Comparison of ENCODE assay signal across 11 cellular contexts in the genomic region with DNA sequence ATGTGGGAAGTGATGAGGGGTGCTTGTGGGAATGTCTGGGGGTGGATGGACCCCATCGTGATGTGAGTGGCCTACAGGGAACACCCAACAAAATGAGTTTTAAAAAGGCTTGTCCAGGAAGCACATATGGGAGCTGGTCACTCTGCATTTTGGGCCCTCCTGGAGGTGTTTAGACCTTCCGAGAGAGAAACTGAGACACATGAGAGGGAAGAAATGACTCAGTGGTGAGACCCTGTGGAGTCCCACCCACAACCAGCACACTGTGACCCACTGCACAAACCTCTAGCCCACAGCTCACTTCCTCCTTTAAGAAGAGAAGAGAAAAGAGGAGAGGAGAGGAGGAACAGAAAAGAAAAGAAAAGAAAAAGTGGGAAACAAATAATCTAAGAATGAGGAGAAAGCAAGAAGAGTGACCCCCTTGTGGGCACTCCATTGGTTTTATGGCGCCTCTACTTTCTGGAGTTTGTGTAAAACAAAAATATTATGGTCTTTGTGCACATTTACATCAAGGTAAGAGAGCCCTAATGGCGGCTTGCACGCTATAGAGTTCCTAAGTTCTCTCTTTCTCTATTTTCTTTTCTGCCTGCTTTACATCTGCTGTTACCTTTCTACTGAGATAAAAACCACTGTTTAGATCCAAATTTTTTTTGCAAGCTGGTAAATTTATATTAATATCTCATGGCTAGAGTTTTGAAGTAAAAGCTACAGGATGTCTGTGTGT. TPM values are rescaled to one million over a fixed set of nuclear protein-coding genes. Genes with fewer than 3 reads are reported as not detected.
A peak's percentile ranks its signal among the peaks of the same experiment; 100 is the strongest.
DNase-seq lines count a peak whose midpoint lies in the region; ATAC-seq and TF ChIP-seq lines count a peak whose summit lies in the region.
"Had no signal": no experiment of that assay in that cellular context is flagged by ENCODE, and none has a peak within 500 bp of the region (broad histone marks: within the 10 kb centered on the region; RNA-seq: fewer than 3 reads in every experiment).

No MANE protein-coding gene starts in this region.

- DNase-seq in natural killer cell (no peak), cerebellum (ENCODE audit: low spot score) (no peak), Right ventricle myocardium superior (no peak), NCI-H1930 (lab: John Stamatoyannopoulos, UW) (no peak), NCI-H1694 treated with DMSO at 0.1 percent for 48 hours (lab: John Stamatoyannopoulos, UW) (no peak)
- DNase-seq: activated T-cell treated with anti-CD3 and anti-CD28 coated beads for 4 hours; effector CD8-positive, alpha-beta T cell; thyroid gland had no signal

- no peaks in the 10 kb centered on the region for H3K27me3 Mint-ChIP-seq in natural killer cell (ENCODE audit: low read depth in 2 of 2)

- intact Hi-C loops in natural killer cell (cut with micrococcal nuclease) = no loop called here
- intact Hi-C loops in Right ventricle myocardium superior (cut with DNase I) = no loop called here

- H3K36me3 Mint-ChIP-seq in natural killer cell = no peaks in the 10 kb centered on the region

- H3K4me3 Mint-ChIP-seq in natural killer cell = peak overlapping the region; percentile 84

- H3K27ac Mint-ChIP-seq in natural killer cell = peak overlapping the region; percentile 72 to 81

- H3K4me1 Mint-ChIP-seq in natural killer cell = peaks cover 32 to 38% of the 10 kb centered on the region in 2 donors

- no peak for TF ChIP-seq CTCF in natural killer cell (IDR thresholded peaks at IDR 0.05)

- ATAC-seq in GM18861 (IDR thresholded peaks at IDR 0.05; ENCODE audit: unreplicated experiment) (peak; percentile 64), GM21576 (IDR thresholded peaks at IDR 0.05; ENCODE audit: unreplicated experiment) (peak; percentile 82), HG03432 (IDR thresholded peaks at IDR 0.05; ENCODE audit: unreplicated experiment) (peak; percentile 80), natural killer cell (peak; percentile 27 to 64 (median 63)), Right ventricle myocardium superior (ENCODE audit: poor library complexity) (no peak)

- H3K9me3 Mint-ChIP-seq in natural killer cell = no peaks in the 10 kb centered on the region

RNA-seq across cellular contexts. Expression of a gene that starts 13.3 kb away (rescaled TPM):
- total RNA-seq in natural killer cell (10 to 100 TPM; 18.4 to 44.4 (median 38.5) TPM), cerebellum (0.54 TPM), Right ventricle myocardium superior (1.7 TPM)

RNA-seq across cellular contexts. Expression of a gene that starts 23.6 kb away (rescaled TPM):
- total RNA-seq in natural killer cell (10 to 100 TPM in 1 of 3 donors, 1 to 10 TPM in 2; 1.4 to 13.0 (median 6.1) TPM), cerebellum (0.09 TPM), Right ventricle myocardium superior (0.48 TPM)

RNA-seq across cellular contexts. Expression of a gene that starts 43.4 kb away (rescaled TPM):
- total RNA-seq in natural killer cell = 1 to 10 TPM; 1.4 to 8.4 (median 5.6) TPM
- 0.27 TPM for total RNA-seq in cerebellum
- 1.7 TPM for total RNA-seq in Right ventricle myocardium superior

RNA-seq across cellular contexts. Expression of a gene that starts 45.8 kb away (rescaled TPM):
- total RNA-seq in natural killer cell (1 to 10 TPM; 1.5 to 3.6 (median 2.5) TPM), cerebellum (0.54 TPM), Right ventricle myocardium superior (3.8 TPM)
